Comparison of ENCODE assay signal across 1 cellular context in the genomic region with DNA sequence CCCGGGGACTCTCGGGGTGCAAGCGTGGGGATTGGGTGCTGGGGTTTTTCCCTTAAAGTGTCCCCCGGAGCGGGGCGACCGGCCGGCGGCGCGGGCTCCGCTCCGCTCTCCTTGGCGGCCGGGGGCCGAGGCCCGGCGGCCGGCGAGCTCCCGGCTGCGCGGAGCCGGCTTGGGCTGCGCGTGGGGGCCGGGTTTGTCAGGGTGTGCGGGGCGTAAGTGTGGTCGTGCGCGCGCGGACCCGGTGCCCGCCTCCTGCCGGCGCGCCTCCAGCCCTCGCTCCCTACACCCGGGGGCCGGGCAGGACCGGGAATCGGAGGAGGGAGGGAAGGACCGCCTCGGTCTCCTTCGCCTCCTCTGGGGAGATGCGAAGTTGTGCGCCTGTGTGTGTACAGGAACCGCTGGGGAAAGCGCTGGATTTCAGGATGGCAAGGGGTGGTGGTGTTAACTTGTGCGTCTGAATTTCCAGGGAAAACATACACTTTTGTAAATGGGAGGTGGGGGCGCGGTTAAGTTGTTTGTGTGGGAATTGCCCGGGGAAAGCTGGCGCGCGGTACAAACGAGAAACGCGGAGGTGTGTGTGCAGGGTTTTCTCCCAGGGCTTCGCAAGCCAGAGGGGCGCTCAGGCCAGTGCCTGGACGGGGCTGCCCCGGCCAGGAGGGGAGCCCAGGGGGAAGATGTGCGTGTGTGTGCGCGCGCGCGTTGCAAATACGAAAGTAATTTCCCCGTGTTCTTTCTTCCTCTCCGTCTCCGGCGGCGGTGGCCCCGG.
TF ChIP-seq lines count a peak whose summit lies in the region.

No MANE protein-coding gene starts in this region.

TF ChIP-seq in GM23338, 12 proteins besides CTCF, POLR2A, EP300 and RAD21:
- no peak for TF ChIP-seq EZH2phosphoT487 (IDR thresholded peaks at IDR 0.05; ENCODE audit: unreplicated experiment)
- TF ChIP-seq NANOG (IDR thresholded peaks at IDR 0.05; ENCODE audit: borderline replicate concordance), result no peak
- TF ChIP-seq, protein P1, sequence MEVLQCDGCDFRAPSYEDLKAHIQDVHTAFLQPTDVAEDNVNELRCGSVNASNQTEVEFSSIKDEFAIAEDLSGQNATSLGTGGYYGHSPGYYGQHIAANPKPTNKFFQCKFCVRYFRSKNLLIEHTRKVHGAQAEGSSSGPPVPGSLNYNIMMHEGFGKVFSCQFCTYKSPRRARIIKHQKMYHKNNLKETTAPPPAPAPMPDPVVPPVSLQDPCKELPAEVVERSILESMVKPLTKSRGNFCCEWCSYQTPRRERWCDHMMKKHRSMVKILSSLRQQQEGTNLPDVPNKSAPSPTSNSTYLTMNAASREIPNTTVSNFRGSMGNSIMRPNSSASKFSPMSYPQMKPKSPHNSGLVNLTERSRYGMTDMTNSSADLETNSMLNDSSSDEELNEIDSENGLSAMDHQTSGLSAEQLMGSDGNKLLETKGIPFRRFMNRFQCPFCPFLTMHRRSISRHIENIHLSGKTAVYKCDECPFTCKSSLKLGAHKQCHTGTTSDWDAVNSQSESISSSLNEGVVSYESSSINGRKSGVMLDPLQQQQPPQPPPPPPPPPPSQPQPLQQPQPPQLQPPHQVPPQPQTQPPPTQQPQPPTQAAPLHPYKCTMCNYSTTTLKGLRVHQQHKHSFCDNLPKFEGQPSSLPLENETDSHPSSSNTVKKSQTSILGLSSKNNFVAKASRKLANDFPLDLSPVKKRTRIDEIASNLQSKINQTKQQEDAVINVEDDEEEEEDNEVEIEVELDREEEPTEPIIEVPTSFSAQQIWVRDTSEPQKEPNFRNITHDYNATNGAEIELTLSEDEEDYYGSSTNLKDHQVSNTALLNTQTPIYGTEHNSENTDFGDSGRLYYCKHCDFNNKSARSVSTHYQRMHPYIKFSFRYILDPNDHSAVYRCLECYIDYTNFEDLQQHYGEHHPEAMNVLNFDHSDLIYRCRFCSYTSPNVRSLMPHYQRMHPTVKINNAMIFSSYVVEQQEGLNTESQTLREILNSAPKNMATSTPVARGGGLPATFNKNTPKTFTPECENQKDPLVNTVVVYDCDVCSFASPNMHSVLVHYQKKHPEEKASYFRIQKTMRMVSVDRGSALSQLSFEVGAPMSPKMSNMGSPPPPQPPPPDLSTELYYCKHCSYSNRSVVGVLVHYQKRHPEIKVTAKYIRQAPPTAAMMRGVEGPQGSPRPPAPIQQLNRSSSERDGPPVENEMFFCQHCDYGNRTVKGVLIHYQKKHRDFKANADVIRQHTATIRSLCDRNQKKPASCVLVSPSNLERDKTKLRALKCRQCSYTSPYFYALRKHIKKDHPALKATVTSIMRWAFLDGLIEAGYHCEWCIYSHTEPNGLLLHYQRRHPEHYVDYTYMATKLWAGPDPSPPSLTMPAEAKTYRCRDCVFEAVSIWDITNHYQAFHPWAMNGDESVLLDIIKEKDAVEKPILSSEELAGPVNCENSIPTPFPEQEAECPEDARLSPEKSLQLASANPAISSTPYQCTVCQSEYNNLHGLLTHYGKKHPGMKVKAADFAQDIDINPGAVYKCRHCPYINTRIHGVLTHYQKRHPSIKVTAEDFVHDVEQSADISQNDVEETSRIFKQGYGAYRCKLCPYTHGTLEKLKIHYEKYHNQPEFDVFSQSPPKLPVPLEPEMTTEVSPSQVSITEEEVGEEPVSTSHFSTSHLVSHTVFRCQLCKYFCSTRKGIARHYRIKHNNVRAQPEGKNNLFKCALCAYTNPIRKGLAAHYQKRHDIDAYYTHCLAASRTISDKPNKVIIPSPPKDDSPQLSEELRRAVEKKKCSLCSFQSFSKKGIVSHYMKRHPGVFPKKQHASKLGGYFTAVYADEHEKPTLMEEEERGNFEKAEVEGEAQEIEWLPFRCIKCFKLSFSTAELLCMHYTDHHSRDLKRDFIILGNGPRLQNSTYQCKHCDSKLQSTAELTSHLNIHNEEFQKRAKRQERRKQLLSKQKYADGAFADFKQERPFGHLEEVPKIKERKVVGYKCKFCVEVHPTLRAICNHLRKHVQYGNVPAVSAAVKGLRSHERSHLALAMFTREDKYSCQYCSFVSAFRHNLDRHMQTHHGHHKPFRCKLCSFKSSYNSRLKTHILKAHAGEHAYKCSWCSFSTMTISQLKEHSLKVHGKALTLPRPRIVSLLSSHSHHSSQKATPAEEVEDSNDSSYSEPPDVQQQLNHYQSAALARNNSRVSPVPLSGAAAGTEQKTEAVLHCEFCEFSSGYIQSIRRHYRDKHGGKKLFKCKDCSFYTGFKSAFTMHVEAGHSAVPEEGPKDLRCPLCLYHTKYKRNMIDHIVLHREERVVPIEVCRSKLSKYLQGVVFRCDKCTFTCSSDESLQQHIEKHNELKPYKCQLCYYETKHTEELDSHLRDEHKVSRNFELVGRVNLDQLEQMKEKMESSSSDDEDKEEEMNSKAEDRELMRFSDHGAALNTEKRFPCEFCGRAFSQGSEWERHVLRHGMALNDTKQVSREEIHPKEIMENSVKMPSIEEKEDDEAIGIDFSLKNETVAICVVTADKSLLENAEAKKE (CRISPR knock-in tag; IDR thresholded peaks at IDR 0.05), result no peak
- no peak for TF ChIP-seq EZH2 (IDR thresholded peaks at IDR 0.05; ENCODE audit: low read depth, unreplicated experiment)
- TF ChIP-seq REST (IDR thresholded peaks at IDR 0.05; ENCODE audit: unreplicated experiment), result no peak
- no peak for TF ChIP-seq ETS1 (IDR thresholded peaks at IDR 0.05)
- TF ChIP-seq STAT1 (IDR thresholded peaks at IDR 0.05; ENCODE audit: unreplicated experiment), result no peak
- TF ChIP-seq JUNB (IDR thresholded peaks at IDR 0.05; ENCODE audit: unreplicated experiment), result no peak
- no peak for TF ChIP-seq POLR2AphosphoS5 (IDR thresholded peaks at IDR 0.05; ENCODE audit: low read depth)
- TF ChIP-seq CREB1 (CRISPR knock-in tag; IDR thresholded peaks at IDR 0.05; ENCODE audit: low read depth), result no peak
- no peak for TF ChIP-seq ZNF114 (CRISPR knock-in tag; IDR thresholded peaks at IDR 0.05)
- no peak for TF ChIP-seq ZNF331 (CRISPR knock-in tag; IDR thresholded peaks at IDR 0.05; ENCODE audit: low read depth)
